In the genomic region with DNA sequence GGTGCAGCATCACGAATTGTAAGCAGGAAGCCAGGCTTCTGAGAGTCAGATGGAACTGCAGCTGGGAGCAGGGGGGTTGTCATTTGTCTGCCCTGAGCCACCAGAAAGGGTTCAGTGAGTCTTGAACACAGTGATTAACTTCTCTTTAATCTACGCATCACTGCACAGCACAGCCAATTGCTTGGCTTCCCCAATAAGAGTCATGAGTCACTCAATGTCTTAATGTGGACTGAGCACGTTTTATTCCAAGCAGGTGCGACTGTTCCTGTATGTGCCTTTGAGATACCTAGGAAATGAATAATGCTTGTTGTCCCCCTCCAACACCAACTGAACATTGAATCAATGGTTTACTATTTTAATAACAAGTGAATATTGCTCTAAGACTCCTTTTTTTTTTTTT, we compare ENCODE assay signal across 15 cellular contexts. TPM values are rescaled to one million over a fixed set of nuclear protein-coding genes. Genes with fewer than 3 reads are reported as not detected.
DNase-seq lines count a peak whose midpoint lies in the region; ATAC-seq and TF ChIP-seq lines count a peak whose summit lies in the region.
"Had no signal": no experiment of that assay in that cellular context is flagged by ENCODE, and none has a peak within 500 bp of the region (broad histone marks: within the 10 kb centered on the region; RNA-seq: fewer than 3 reads in every experiment).

No MANE protein-coding gene starts in this region.

- ATAC-seq in stimulated activated naive B cell treated with anti-CD40 and anti-IgM and Interleukin-4, amounts not matched to agents 10 μg/mL and 1 μg/mL and 100 μg/mL, for 72 hours (replicated peaks): peak; percentile 97 to 98
- ATAC-seq in heart right ventricle (no peak), GM21515 (IDR thresholded peaks at IDR 0.05; ENCODE audit: unreplicated experiment) (no peak)
- ATAC-seq: A549, HCT116 had no signal

- TF ChIP-seq CTCF in MCF 10A (IDR thresholded peaks at IDR 0.05; ENCODE audit: unreplicated experiment): no peak
- no peak for TF ChIP-seq CTCF in heart right ventricle (IDR thresholded peaks at IDR 0.05)

- no peaks in the 10 kb centered on the region for H3K9me3 ChIP-seq in heart right ventricle
- H3K9me3 ChIP-seq: sigmoid colon, SK-N-SH had no signal

- H3K36me3 Mint-ChIP-seq in stimulated activated naive B cell treated with anti-CD40 and anti-IgM and Interleukin-4, amounts not matched to agents 10 μg/mL and 1 μg/mL and 100 μg/mL, for 72 hours: peaks cover 0 to 4% of the 10 kb centered on the region in 2 donors
- H3K36me3 Mint-ChIP-seq in MCF 10A (ENCODE audit: insufficient read depth, unreplicated experiment): no peaks in the 10 kb centered on the region

- no peaks in the 10 kb centered on the region for H3K9me3 Mint-ChIP-seq in stimulated activated naive B cell treated with anti-CD40 and anti-IgM and Interleukin-4, amounts not matched to agents 10 μg/mL and 1 μg/mL and 100 μg/mL, for 72 hours
- H3K9me3 Mint-ChIP-seq in MCF 10A (ENCODE audit: unreplicated experiment): peaks cover 8% of the 10 kb centered on the region

- peaks cover 0 to 8% (median 0%) of the 10 kb centered on the region in 9 donors for H3K4me1 ChIP-seq in heart right ventricle

- no peaks in the 10 kb centered on the region for H3K36me3 ChIP-seq in heart right ventricle
- H3K36me3 ChIP-seq: brain microvascular endothelial cell, sigmoid colon had no signal

- no peak overlapping the region for H3K4me3 Mint-ChIP-seq in stimulated activated naive B cell treated with anti-CD40 and anti-IgM and Interleukin-4, amounts not matched to agents 10 μg/mL and 1 μg/mL and 100 μg/mL, for 72 hours
- no peak overlapping the region for H3K4me3 Mint-ChIP-seq in MCF 10A (ENCODE audit: unreplicated experiment)
- H3K4me3 Mint-ChIP-seq: mesothelial cell of epicardium had no signal

- 88 to 89% methylated on average over 4 of the region's 4 CpGs for WGBS in heart right ventricle, 2 donors

- POLR2A ChIA-PET in MCF 10A (lab: Yijun Ruan, JAX): interaction anchor here (1.3 kb wide), 1 partner anchor 85 kb away, joined by 3 read pairs; no protein-coding TSS in a partner anchor

- CTCF ChIA-PET in MCF 10A (lab: Yijun Ruan, JAX): no interaction called here

- no peak overlapping the region for H3K4me3 ChIP-seq in heart right ventricle
- H3K4me3 ChIP-seq: A549, sigmoid colon had no signal

- intact Hi-C loops in MCF 10A (cut with micrococcal nuclease) (no loop called here), heart right ventricle (cut with DNase I) (loop anchor here in 1 of 10 donors (10.0 kb wide), 1 partner anchor 86 kb away; no protein-coding TSS in a partner anchor)

- BruUV-seq in MCF 10A (replicated peaks; lab: Mats Ljungman, UMichigan): no TSS peak

- H3K27ac Mint-ChIP-seq in stimulated activated naive B cell treated with anti-CD40 and anti-IgM and Interleukin-4, amounts not matched to agents 10 μg/mL and 1 μg/mL and 100 μg/mL, for 72 hours: no peak overlapping the region
- H3K27ac Mint-ChIP-seq in MCF 10A (ENCODE audit: low read depth, unreplicated experiment): no peak overlapping the region
- H3K27ac Mint-ChIP-seq: mesothelial cell of epicardium had no signal

- H3K27ac ChIP-seq in heart right ventricle: no peak overlapping the region
- H3K27ac ChIP-seq: A549, brain microvascular endothelial cell, sigmoid colon had no signal

- H3K27me3 ChIP-seq in heart right ventricle: no peaks in the 10 kb centered on the region
- H3K27me3 ChIP-seq: brain microvascular endothelial cell, sigmoid colon had no signal

- H3K4me1 Mint-ChIP-seq in stimulated activated naive B cell treated with anti-CD40 and anti-IgM and Interleukin-4, amounts not matched to agents 10 μg/mL and 1 μg/mL and 100 μg/mL, for 72 hours: peaks cover 18 to 31% of the 10 kb centered on the region in 2 donors
- H3K4me1 Mint-ChIP-seq in MCF 10A (ENCODE audit: insufficient read depth, unreplicated experiment): peaks cover 7% of the 10 kb centered on the region
- H3K4me1 Mint-ChIP-seq: mesothelial cell of epicardium had no signal

- H3K27me3 Mint-ChIP-seq in stimulated activated naive B cell treated with anti-CD40 and anti-IgM and Interleukin-4, amounts not matched to agents 10 μg/mL and 1 μg/mL and 100 μg/mL, for 72 hours: peaks cover 45 to 49% of the 10 kb centered on the region in 2 donors
- H3K27me3 Mint-ChIP-seq in MCF 10A (ENCODE audit: insufficient read depth, unreplicated experiment): no peaks in the 10 kb centered on the region

- DNase-seq in NCI-H2171 treated with DMSO at 0.1 percent for 48 hours (lab: John Stamatoyannopoulos, UW): peak; percentile 37
- DNase-seq in NCI-H2171 (lab: John Stamatoyannopoulos, UW): no peak
- peak; percentile 85 for DNase-seq in NCI-H69 (lab: John Stamatoyannopoulos, UW)
- DNase-seq in glomerular visceral epithelial cell (ENCODE audit: extremely low spot score): peak; percentile 95
- peak; percentile 49 for DNase-seq in stimulated activated naive B cell treated with anti-CD40 and anti-IgM and Interleukin-4, amounts not matched to agents 10 μg/mL and 1 μg/mL and 100 μg/mL, for 72 hours
- no peak for DNase-seq in MCF 10A (ENCODE audit: unreplicated experiment)
- DNase-seq in heart right ventricle: no peak
- DNase-seq: brain microvascular endothelial cell, IMR-90, sigmoid colon, SK-N-SH had no signal

RNA-seq across cellular contexts. Expression of gene PLEKHA1, which starts 26.0 kb away (rescaled TPM):
- total RNA-seq in MCF 10A (2022): 55.8 and 56.7 TPM in 2 replicates
- 10 to 100 TPM; 42.2 to 72.9 (median 50.2) TPM for total RNA-seq in heart right ventricle
- polyA plus RNA-seq in heart right ventricle: 10 to 100 TPM; 16.7 to 28.5 TPM

Comparison
In these comparisons a context has a peak if more than half of its experiments do, and no peak if none do; other contexts are left out.
1. DNase-seq: peak in NCI-H2171 treated with DMSO at 0.1 percent for 48 hours (single experiment), NCI-H69 (single experiment), glomerular visceral epithelial cell (single experiment) and stimulated activated naive B cell treated with anti-CD40 and anti-IgM and Interleukin-4, amounts not matched to agents 10 μg/mL and 1 μg/mL and 100 μg/mL, for 72 hours (single experiment); none in NCI-H2171 (single experiment), MCF 10A (single experiment) and heart right ventricle (0 of 2).
2. ATAC-seq: peak in stimulated activated naive B cell treated with anti-CD40 and anti-IgM and Interleukin-4, amounts not matched to agents 10 μg/mL and 1 μg/mL and 100 μg/mL, for 72 hours (2 of 2); none in heart right ventricle (0 of 8) and GM21515 (single experiment).